Comparison of ENCODE assay signal across 16 cellular contexts in the genomic region with DNA sequence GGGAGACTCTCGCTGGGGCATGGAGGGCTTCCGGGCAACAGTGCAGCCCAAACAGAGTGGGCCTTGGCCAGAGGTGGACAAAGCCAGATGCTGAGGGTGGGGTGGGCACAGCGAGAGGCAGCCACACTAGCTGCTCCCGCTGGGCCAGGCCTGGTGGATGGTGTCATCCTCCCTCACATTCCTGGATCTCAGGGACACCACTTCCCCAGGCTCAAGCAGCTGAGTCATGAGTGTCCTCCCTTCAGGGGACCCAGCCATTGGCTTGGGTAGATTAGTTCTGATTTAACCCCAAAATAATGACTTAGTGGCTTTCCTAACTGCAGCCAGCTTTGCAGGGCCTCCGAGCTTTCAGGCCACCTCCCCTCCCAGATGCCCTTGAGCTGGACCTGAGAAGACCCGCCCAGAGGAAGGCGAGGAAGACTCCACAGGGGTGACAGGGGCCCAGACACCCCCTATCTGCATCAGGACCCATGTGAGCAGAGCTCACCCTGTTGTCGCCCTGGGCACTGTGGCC. TPM values are rescaled to one million over a fixed set of nuclear protein-coding genes. Genes with fewer than 3 reads are reported as not detected.
DNase-seq lines count a peak whose midpoint lies in the region; FAIRE-seq and TF ChIP-seq lines count a peak whose summit lies in the region.
"Had no signal": no experiment of that assay in that cellular context is flagged by ENCODE, and none has a peak within 500 bp of the region (broad histone marks: within the 10 kb centered on the region; RNA-seq: fewer than 3 reads in every experiment).

No MANE protein-coding gene starts in this region.

- peak; percentile 62 for FAIRE-seq in HTR-8/SVneo (lab: Jason Lieb, UNC)
- FAIRE-seq: GM19239 had no signal

- intact Hi-C loops in transverse colon (cut with DNase I; ENCODE audit: low total_unique reads) = loop anchor here (10.0 kb wide), 1 partner anchor 72 kb away; no protein-coding TSS in a partner anchor

- DNase-seq in AG10803 (ENCODE audit: low read depth) (peak; percentile 84), HTR-8/SVneo (ENCODE audit: insufficient read length, low spot score) (peak; percentile 51), chondrocyte (ENCODE audit: low spot score) (peak; percentile 85), myocyte (ENCODE audit: low read depth) (peak; percentile 83), coronary artery (ENCODE audit: low spot score) (no peak), transverse colon (no peak), HT-29 (ENCODE audit: low spot score) (no peak), NCI-H526 treated with DMSO at 0.1 percent for 48 hours (lab: John Stamatoyannopoulos, UW) (no peak)
- DNase-seq: activated CD8-positive, alpha-beta memory T cell treated with anti-CD3 and anti-CD28 coated beads, Interleukin-2, amount 50 U/mL, for 48 hours; CD4-positive, alpha-beta T cell; NCI-H2171 treated with DMSO at 0.1 percent for 48 hours; uterus had no signal

- no peaks in the 10 kb centered on the region for H3K27me3 ChIP-seq in transverse colon
- H3K27me3 ChIP-seq: uterus had no signal

- H3K4me1 ChIP-seq in transverse colon = peaks cover 14 to 46% (median 32%) of the 10 kb centered on the region in 4 donors

- TF ChIP-seq CTCF in AG10803 (conservative IDR thresholded peaks at IDR 0.05; ENCODE audit: low read length) = 0 out of 2 replicates have a peak, but pooled peaks have one; percentile 23
- no peak for TF ChIP-seq CTCF in chondrocyte (IDR thresholded peaks at IDR 0.05)
- TF ChIP-seq CTCF in coronary artery (IDR thresholded peaks at IDR 0.05) = no peak
- TF ChIP-seq CTCF in transverse colon (IDR thresholded peaks at IDR 0.05) = no peak

- 77% methylated on average over 8 of the region's 8 CpGs; no CpG with 5 or more reads in 1 of the 2 donors for WGBS in transverse colon (ENCODE audit: low coverage in 1 of 2), 2 donors

- in situ Hi-C loops in transverse colon (cut with MboI; ENCODE audit: low pct_ligation_motif_present in 1 of 4, low pct_unique_long_range_greater_than_20kb in 1 of 4, low sequenced_read_pairs in 3 of 4) = loop anchor here in 3 of 4 donors (10.0 to 25.0 kb wide), 3 partner anchors 112 to 312 kb away; no protein-coding TSS in a partner anchor

- H3K27me3 Mint-ChIP-seq in chondrocyte (ENCODE audit: low read depth) = no peaks in the 10 kb centered on the region

- H3K27ac Mint-ChIP-seq in chondrocyte (ENCODE audit: unreplicated experiment) = peak overlapping the region; percentile 89
- H3K27ac Mint-ChIP-seq: CD4-positive, alpha-beta T cell had no signal

- no peak for TF ChIP-seq EP300 in transverse colon (IDR thresholded peaks at IDR 0.05; ENCODE audit: low read depth)

- no peak for TF ChIP-seq POLR2A in transverse colon (IDR thresholded peaks at IDR 0.05)

- H3K4me1 Mint-ChIP-seq in chondrocyte (ENCODE audit: low read depth) = peaks cover 79% of the 10 kb centered on the region

- no peaks in the 10 kb centered on the region for H3K36me3 Mint-ChIP-seq in chondrocyte (ENCODE audit: low read depth)

- H3K9me3 Mint-ChIP-seq in chondrocyte (ENCODE audit: low read depth) = no peaks in the 10 kb centered on the region
- H3K9me3 Mint-ChIP-seq: CD4-positive, alpha-beta T cell had no signal

- no peaks in the 10 kb centered on the region for H3K36me3 ChIP-seq in transverse colon
- H3K36me3 ChIP-seq: HAP-1, uterus had no signal

- no peak overlapping the region for H3K4me3 ChIP-seq in AG10803 (ENCODE audit: low read length)
- no peak overlapping the region for H3K4me3 ChIP-seq in coronary artery
- no peak overlapping the region for H3K4me3 ChIP-seq in transverse colon
- H3K4me3 ChIP-seq: HAP-1, PC-9, uterus had no signal

- H3K9me3 ChIP-seq in transverse colon = no peaks in the 10 kb centered on the region
- H3K9me3 ChIP-seq: HAP-1, uterus had no signal

- H3K4me3 Mint-ChIP-seq in chondrocyte (ENCODE audit: unreplicated experiment) = no peak overlapping the region
- H3K4me3 Mint-ChIP-seq: CD4-positive, alpha-beta T cell had no signal

- peak overlapping the region in 1 of 2 donors; percentile 30 for H3K27ac ChIP-seq in coronary artery
- no peak overlapping the region for H3K27ac ChIP-seq in transverse colon
- H3K27ac ChIP-seq: PC-9, uterus had no signal

RNA-seq across cellular contexts. Expression of a gene that starts 25.9 kb away (rescaled TPM):
- total RNA-seq in chondrocyte = 0.15 to 1.1 TPM (median 0.18 TPM) in 3 replicates
- total RNA-seq in myocyte = not detected in 2 replicates
- not detected for polyA plus RNA-seq in myocyte (2012)
- not detected for total RNA-seq in transverse colon
- total RNA-seq in HT-29 (2014; rRNA removed; shearing (Covaris generic)) = 17.4 and 31.4 TPM in 2 replicates
- total RNA-seq: CD4-positive, alpha-beta T cell; mononuclear cell had no signal

Comparison
In these comparisons a context has a peak if more than half of its experiments do, and no peak if none do; other contexts are left out.
1. DNase-seq: peak in AG10803 (single experiment), HTR-8/SVneo (single experiment), chondrocyte (single experiment) and myocyte (single experiment); none in coronary artery (single experiment), transverse colon (single experiment), HT-29 (single experiment) and NCI-H526 treated with DMSO at 0.1 percent for 48 hours (single experiment).